ENCODE assay signal across 8 cellular contexts in the genomic region with DNA sequence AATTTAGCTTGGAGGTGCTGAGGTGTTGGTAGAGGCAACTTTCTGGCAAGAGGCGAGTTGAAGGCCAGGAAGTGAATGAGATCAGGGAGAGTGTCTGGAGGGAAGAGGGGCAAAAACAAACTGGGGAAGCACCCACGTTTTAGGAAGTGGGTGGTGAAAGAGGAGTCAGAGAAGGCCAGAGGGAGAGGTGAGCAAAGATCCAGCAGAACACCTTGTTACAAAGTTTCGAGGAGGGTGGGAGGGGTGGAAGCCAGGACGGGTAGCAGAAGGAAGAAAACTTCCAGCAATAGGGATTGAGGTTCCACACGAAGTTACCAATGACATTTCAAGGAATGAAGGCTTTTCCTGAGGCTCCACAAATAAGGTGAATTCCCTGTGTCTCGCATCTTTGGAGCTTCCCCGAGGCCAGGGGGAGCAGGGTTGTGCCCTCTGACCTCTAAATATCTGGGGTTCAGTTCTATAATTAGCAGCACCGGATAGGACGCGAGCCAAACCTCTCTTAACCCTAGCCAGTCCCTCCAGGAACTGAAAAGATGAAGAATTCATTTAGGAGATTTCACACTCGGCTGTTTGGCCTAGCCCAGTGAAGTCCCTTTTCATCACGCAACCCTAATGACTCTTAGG. TPM values are rescaled to one million over a fixed set of nuclear protein-coding genes. Genes with fewer than 3 reads are reported as not detected.
DNase-seq lines count a peak whose midpoint lies in the region; ATAC-seq and TF ChIP-seq lines count a peak whose summit lies in the region.

No MANE protein-coding gene starts in this region.

- DNase-seq in activated T-cell treated with anti-CD3 and anti-CD28 coated beads, Interleukin-2, amount 50 U/mL, for 72 hours: peak in 1 of 2 donors; percentile 42
- no peak for DNase-seq in activated T-cell treated with anti-CD3 and anti-CD28 coated beads, Interleukin-2, amount 50 U/mL, for 1 hour
- no peak for DNase-seq in activated CD4-positive, alpha-beta memory T cell treated with anti-CD3 and anti-CD28 coated beads, Interleukin-2, amount 10 ng/mL, durations not matched to agents 7 days and 5 days
- DNase-seq in GM10248 (ENCODE audit: extremely low spot score): no peak
- no peak for DNase-seq in T1000 (lab: John Stamatoyannopoulos, UW)

- 31% methylated on average over 12 of the region's 12 CpGs for WGBS in thymus

- H3K27me3 Mint-ChIP-seq in activated T-cell treated with anti-CD3 and anti-CD28 coated beads, Interleukin-2, amount 50 U/mL, for 72 hours (ENCODE audit: low read depth): no peaks in the 10 kb centered on the region
- H3K27me3 Mint-ChIP-seq in activated CD4-positive, alpha-beta memory T cell treated with anti-CD3 and anti-CD28 coated beads, Interleukin-2, amount 10 ng/mL, durations not matched to agents 7 days and 5 days: no peaks in the 10 kb centered on the region

- CTCF ChIA-PET in activated CD4-positive, alpha-beta memory T cell treated with anti-CD3 and anti-CD28 coated beads, Interleukin-2, amount 10 ng/mL, durations not matched to agents 7 days and 5 days (lab: Charles Lee): interaction anchor here (0.7 to 3.6 kb wide), 3 partner anchors 8 to 70 kb away, joined by 3 to 41 read pairs (median 9); a partner anchor contains a TSS
- CTCF ChIA-PET in GM10248 (lab: Yijun Ruan, JAX): interaction anchor here (1.3 to 9.8 kb wide), 2 partner anchors 10 to 14 kb away, joined by 5 to 111 read pairs; no protein-coding TSS in a partner anchor

- POLR2A ChIA-PET in activated CD4-positive, alpha-beta memory T cell treated with anti-CD3 and anti-CD28 coated beads, Interleukin-2, amount 10 ng/mL, durations not matched to agents 7 days and 5 days (lab: Charles Lee): interaction anchor here (0.6 to 12.6 kb wide), 19 partner anchors 10 to 533 kb away, joined by 3 to 159 read pairs (median 5); a partner anchor contains a TSS
- POLR2A ChIA-PET in GM10248 (lab: Yijun Ruan, JAX): interaction anchor here (0.6 to 1.5 kb wide), 4 partner anchors 10 to 243 kb away, joined by 3 to 6 read pairs (median 3); a partner anchor contains a TSS

- TF ChIP-seq CTCF in GM10248 (IDR thresholded peaks at IDR 0.05; ENCODE audit: control extremely low read depth, extremely low read depth, low read depth, missing control alignments): no peak

- no peak overlapping the region for H3K27ac ChIP-seq in iPS-20b (ENCODE audit: low read length)
- peak overlapping the region; percentile 31 for H3K27ac ChIP-seq in thymus (ENCODE audit: low read depth)

- H3K9me3 Mint-ChIP-seq in activated T-cell treated with anti-CD3 and anti-CD28 coated beads, Interleukin-2, amount 50 U/mL, for 72 hours: peaks cover 2% of the 10 kb centered on the region in 2 donors
- H3K9me3 Mint-ChIP-seq in activated CD4-positive, alpha-beta memory T cell treated with anti-CD3 and anti-CD28 coated beads, Interleukin-2, amount 10 ng/mL, durations not matched to agents 7 days and 5 days: no peaks in the 10 kb centered on the region

- ATAC-seq in activated T-cell treated with anti-CD3 and anti-CD28 coated beads, Interleukin-2, amount 50 U/mL, for 72 hours (replicated peaks in 1 of 2): no peak
- no peak for ATAC-seq in GM21723 (IDR thresholded peaks at IDR 0.05; ENCODE audit: unreplicated experiment)

- peaks cover 12 to 14% of the 10 kb centered on the region in 2 donors for H3K36me3 Mint-ChIP-seq in activated T-cell treated with anti-CD3 and anti-CD28 coated beads, Interleukin-2, amount 50 U/mL, for 72 hours (ENCODE audit: insufficient read depth in 2 of 2)
- peaks cover 9% of the 10 kb centered on the region for H3K36me3 Mint-ChIP-seq in activated CD4-positive, alpha-beta memory T cell treated with anti-CD3 and anti-CD28 coated beads, Interleukin-2, amount 10 ng/mL, durations not matched to agents 7 days and 5 days (ENCODE audit: low read depth)

- H3K9me3 ChIP-seq in iPS-20b (ENCODE audit: insufficient read depth, low read depth, low read length) (no peaks in the 10 kb centered on the region), thymus (ENCODE audit: control insufficient read depth) (no peaks in the 10 kb centered on the region)

- peaks cover 69% of the 10 kb centered on the region for H3K4me1 Mint-ChIP-seq in activated T-cell treated with anti-CD3 and anti-CD28 coated beads, Interleukin-2, amount 50 U/mL, for 72 hours (ENCODE audit: low read depth)
- peaks cover 53% of the 10 kb centered on the region for H3K4me1 Mint-ChIP-seq in activated CD4-positive, alpha-beta memory T cell treated with anti-CD3 and anti-CD28 coated beads, Interleukin-2, amount 10 ng/mL, durations not matched to agents 7 days and 5 days

- peak overlapping the region; percentile 83 for H3K27ac Mint-ChIP-seq in activated T-cell treated with anti-CD3 and anti-CD28 coated beads, Interleukin-2, amount 50 U/mL, for 72 hours
- H3K27ac Mint-ChIP-seq in activated CD4-positive, alpha-beta memory T cell treated with anti-CD3 and anti-CD28 coated beads, Interleukin-2, amount 10 ng/mL, durations not matched to agents 7 days and 5 days: peak overlapping the region; percentile 83

- H3K4me3 ChIP-seq in iPS-20b (ENCODE audit: low read length) (peak overlapping the region; percentile 78; the same call in 1 of the 2 replicates), thymus (ENCODE audit: low read length) (peak overlapping the region; percentile 18)

- peak overlapping the region; percentile 85 to 89 for H3K4me3 Mint-ChIP-seq in activated T-cell treated with anti-CD3 and anti-CD28 coated beads, Interleukin-2, amount 50 U/mL, for 72 hours
- peak overlapping the region; percentile 71 for H3K4me3 Mint-ChIP-seq in activated CD4-positive, alpha-beta memory T cell treated with anti-CD3 and anti-CD28 coated beads, Interleukin-2, amount 10 ng/mL, durations not matched to agents 7 days and 5 days

- H3K4me1 ChIP-seq in iPS-20b (ENCODE audit: insufficient read depth, low read length) (peaks cover 9% of the 10 kb centered on the region; the same call in 1 of the 2 replicates), thymus (ENCODE audit: control insufficient read depth, insufficient read depth, low read length) (peaks cover 9% of the 10 kb centered on the region)

- no peaks in the 10 kb centered on the region for H3K27me3 ChIP-seq in iPS-20b (ENCODE audit: insufficient read depth, low read length)
- H3K27me3 ChIP-seq in thymus (ENCODE audit: control insufficient read depth, insufficient read depth): peaks cover 15% of the 10 kb centered on the region

- H3K9ac ChIP-seq in iPS-20b (ENCODE audit: low read depth, low read length): no peak overlapping the region

- H3K36me3 ChIP-seq in iPS-20b (ENCODE audit: insufficient read depth, low read depth, low read length): no peaks in the 10 kb centered on the region
- H3K36me3 ChIP-seq in thymus (ENCODE audit: control insufficient read depth, insufficient read depth): peaks cover 3% of the 10 kb centered on the region

RNA-seq across cellular contexts. Expression of a gene that starts 0.6 kb away (rescaled TPM):
- 100 to 1,000 TPM in 1 of 2 donors, 10 to 100 TPM in 1; 85.3 to 101 TPM for total RNA-seq in activated T-cell treated with anti-CD3 and anti-CD28 coated beads, Interleukin-2, amount 50 U/mL, for 72 hours
- total RNA-seq in activated CD4-positive, alpha-beta memory T cell treated with anti-CD3 and anti-CD28 coated beads, Interleukin-2, amount 10 ng/mL, durations not matched to agents 7 days and 5 days: 10 to 100 TPM; 22.8 to 23.9 TPM
- polyA plus RNA-seq in thymus: 6.7 TPM

RNA-seq across cellular contexts. Expression of a gene that starts 22.8 kb away (rescaled TPM):
- 100 to 1,000 TPM; 147 to 163 TPM for total RNA-seq in activated T-cell treated with anti-CD3 and anti-CD28 coated beads, Interleukin-2, amount 50 U/mL, for 72 hours
- 100 to 1,000 TPM; 178 TPM for total RNA-seq in activated CD4-positive, alpha-beta memory T cell treated with anti-CD3 and anti-CD28 coated beads, Interleukin-2, amount 10 ng/mL, durations not matched to agents 7 days and 5 days
- polyA plus RNA-seq in thymus: 431 TPM

RNA-seq across cellular contexts. Expression of a gene that starts 25.9 kb away (rescaled TPM):
- total RNA-seq in activated T-cell treated with anti-CD3 and anti-CD28 coated beads, Interleukin-2, amount 50 U/mL, for 72 hours: 10 to 100 TPM; 61.9 to 63.7 TPM
- total RNA-seq in activated CD4-positive, alpha-beta memory T cell treated with anti-CD3 and anti-CD28 coated beads, Interleukin-2, amount 10 ng/mL, durations not matched to agents 7 days and 5 days: 100 to 1,000 TPM; 100 to 104 TPM
- 104 TPM for polyA plus RNA-seq in thymus
